Comparison of ENCODE assay signal across 9 cellular contexts in the genomic region with DNA sequence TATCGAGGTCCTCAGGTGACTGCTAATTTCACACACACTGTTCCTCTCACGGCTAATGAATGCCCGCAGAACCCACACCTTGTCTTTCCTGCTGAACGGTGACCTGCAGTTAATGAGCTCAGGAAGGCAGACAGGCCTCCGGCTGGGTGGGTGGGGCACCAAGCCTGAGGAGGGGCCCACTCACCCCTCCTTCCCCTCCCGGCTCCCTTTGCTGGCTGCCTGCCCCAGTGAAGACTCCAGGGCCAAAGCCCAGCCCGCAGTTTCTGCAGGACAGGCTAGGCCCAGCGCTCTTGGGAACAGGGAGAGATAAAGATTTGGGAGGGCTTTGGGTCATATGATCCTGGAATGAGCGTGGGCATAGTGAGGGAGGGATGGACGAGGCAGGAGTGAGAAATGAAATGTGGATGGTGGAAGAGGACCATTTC. TPM values are rescaled to one million over a fixed set of nuclear protein-coding genes. Genes with fewer than 3 reads are reported as not detected.
DNase-seq lines count a peak whose midpoint lies in the region; ATAC-seq and TF ChIP-seq lines count a peak whose summit lies in the region.
"Had no signal": no experiment of that assay in that cellular context is flagged by ENCODE, and none has a peak within 500 bp of the region (broad histone marks: within the 10 kb centered on the region; RNA-seq: fewer than 3 reads in every experiment).

No MANE protein-coding gene starts in this region.

- peaks cover 35% of the 10 kb centered on the region for H3K27me3 Mint-ChIP-seq in brain
- peaks cover 31 to 54% (median 44%) of the 10 kb centered on the region in 5 donors for H3K27me3 Mint-ChIP-seq in naive thymus-derived CD8-positive, alpha-beta T cell

- POLR2A ChIA-PET in naive thymus-derived CD8-positive, alpha-beta T cell (lab: Charles Lee) = no interaction called here

- H3K27ac Mint-ChIP-seq in brain = peak overlapping the region; percentile 65 to 94 (median 88)
- peak overlapping the region in 1 of 10 donors; percentile 46 for H3K27ac Mint-ChIP-seq in naive thymus-derived CD8-positive, alpha-beta T cell

- H3K4me1 Mint-ChIP-seq in brain = peaks cover 100% of the 10 kb centered on the region
- H3K4me1 Mint-ChIP-seq in naive thymus-derived CD8-positive, alpha-beta T cell = peaks cover 4 to 12% (median 9%) of the 10 kb centered on the region in 4 donors

- no peaks in the 10 kb centered on the region for H3K27me3 ChIP-seq in lung (ENCODE audit: control insufficient read depth, insufficient read depth)

- TF ChIP-seq CTCF in AG09319 (IDR thresholded peaks at IDR 0.05; ENCODE audit: low read depth, low read length) = no peak
- TF ChIP-seq CTCF in brain (conservative IDR thresholded peaks at IDR 0.05) = no peak
- no peak for TF ChIP-seq CTCF in lung (IDR thresholded peaks at IDR 0.05; ENCODE audit: control extremely low read depth, extremely low read depth)

- no peak overlapping the region for H3K27ac ChIP-seq in lung (ENCODE audit: low read depth in 1 of 2, low read length in 1 of 2)
- H3K27ac ChIP-seq: SJSA1 had no signal

- H3K4me3 ChIP-seq in lung = no peak overlapping the region
- H3K4me3 ChIP-seq: SJSA1 had no signal

- peak overlapping the region; percentile 13 to 37 (median 17) for H3K4me3 Mint-ChIP-seq in brain
- no peak overlapping the region for H3K4me3 Mint-ChIP-seq in naive thymus-derived CD8-positive, alpha-beta T cell

- WGBS in lung, 2 donors = 13 to 20% methylated on average over 10 of the region's 10 CpGs

- H3K36me3 Mint-ChIP-seq in brain = peaks cover 17% of the 10 kb centered on the region
- H3K36me3 Mint-ChIP-seq in naive thymus-derived CD8-positive, alpha-beta T cell = no peaks in the 10 kb centered on the region

- peaks cover 0 to 6% (median 0%) of the 10 kb centered on the region in 5 experiments for H3K9me3 Mint-ChIP-seq in brain
- peaks cover 0 to 1% (median 0%) of the 10 kb centered on the region in 9 donors for H3K9me3 Mint-ChIP-seq in naive thymus-derived CD8-positive, alpha-beta T cell

- DNase-seq in AG09319 (ENCODE audit: extremely low read depth, low read depth) (peak; percentile 11), NCI-H146 treated with DMSO at 0.1 percent for 48 hours (lab: John Stamatoyannopoulos, UW; ENCODE audit: unreplicated experiment) (peak; percentile 62), lung (ENCODE audit: low spot score) (peak; percentile 81), kidney glomerular epithelial cell (lab: John Stamatoyannopoulos, UW) (no peak)
- DNase-seq in stimulated activated naive CD4-positive, alpha-beta T cell treated with Interleukin-2 at 50 U/mL for 16 hours (lab: John Stamatoyannopoulos, UW) = no peak
- DNase-seq in naive thymus-derived CD8-positive, alpha-beta T cell = no peak

- no peaks in the 10 kb centered on the region for H3K9me3 ChIP-seq in lung (ENCODE audit: control insufficient read depth in 2 of 2, insufficient read depth in 1 of 2, low read length in 1 of 2)
- H3K9me3 ChIP-seq: SJSA1 had no signal

- H3K4me1 ChIP-seq in lung (ENCODE audit: control insufficient read depth in 2 of 2, insufficient read depth in 2 of 2, low read length in 2 of 2) = peaks cover 2 to 15% of the 10 kb centered on the region in 2 donors

- no peaks in the 10 kb centered on the region for H3K36me3 ChIP-seq in lung (ENCODE audit: control insufficient read depth in 2 of 2, insufficient read depth in 2 of 2, low read length in 2 of 2)
- H3K36me3 ChIP-seq: SJSA1 had no signal

- ATAC-seq in lung (ENCODE audit: insufficient read depth, low FRiP score) (peak; percentile 36), GM21526 (IDR thresholded peaks at IDR 0.05; ENCODE audit: low FRiP score, unreplicated experiment) (no peak)
- ATAC-seq in naive thymus-derived CD8-positive, alpha-beta T cell = no peak

RNA-seq across cellular contexts. Expression of gene FOXO6, which starts 26.4 kb away (rescaled TPM):
- polyA plus RNA-seq in brain (ENCODE audit: insufficient read depth, low read depth, low replicate concordance) (8.1 TPM), lung (under 1 TPM; 0.22 to 0.31 TPM)
- total RNA-seq in lung = 1 to 10 TPM; 1.4 to 2.9 TPM
- total RNA-seq in naive thymus-derived CD8-positive, alpha-beta T cell = under 1 TPM in 1 of 2 experiments, not detected in 1; 0.19 TPM
- polyA plus RNA-seq in naive thymus-derived CD8-positive, alpha-beta T cell = not detected

Comparison
In these comparisons a context has a peak if more than half of its experiments do, and no peak if none do; other contexts are left out.
1. DNase-seq: peak in AG09319 (single experiment), NCI-H146 treated with DMSO at 0.1 percent for 48 hours (single experiment) and lung (single experiment); none in stimulated activated naive CD4-positive, alpha-beta T cell treated with Interleukin-2 at 50 U/mL for 16 hours (single experiment), kidney glomerular epithelial cell (single experiment) and naive thymus-derived CD8-positive, alpha-beta T cell (0 of 10).
2. H3K4me3 Mint-ChIP-seq: peak in brain (5 of 5); none in naive thymus-derived CD8-positive, alpha-beta T cell (0 of 10).